In the genomic region with DNA sequence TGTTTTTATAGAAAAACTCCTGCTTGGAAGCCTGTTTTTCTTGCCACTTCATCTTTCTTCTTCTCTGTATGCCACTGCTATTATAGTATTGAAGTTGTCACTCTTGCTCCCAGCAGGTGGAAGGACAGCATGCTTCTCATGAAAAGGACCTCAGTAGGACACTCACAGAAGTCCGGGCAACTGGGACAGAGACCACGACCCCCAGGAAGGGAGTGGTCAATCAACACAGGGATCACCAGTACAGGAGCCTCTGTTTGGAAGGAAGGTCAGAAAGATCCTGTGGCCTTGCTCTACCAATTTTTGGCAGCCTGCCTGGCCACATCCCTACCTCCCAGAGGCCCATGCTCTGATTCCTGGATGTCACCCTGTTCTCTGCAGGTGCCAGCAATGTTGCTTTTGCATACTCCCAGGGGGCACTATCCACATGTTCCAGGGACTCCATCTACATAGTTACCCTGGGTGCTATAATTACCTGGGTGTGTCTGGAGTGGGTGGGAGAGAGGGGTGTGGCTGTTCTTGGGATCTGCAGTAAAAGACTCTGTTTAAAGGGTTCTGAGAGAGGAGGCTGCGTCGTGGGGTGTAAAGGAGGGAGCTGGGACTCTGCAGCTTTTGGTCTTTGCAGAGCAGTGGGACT, we compare ENCODE assay signal across 23 cellular contexts.
DNase-seq lines count a peak whose midpoint lies in the region.
"Had no signal": no experiment of that assay in that cellular context is flagged by ENCODE, and none has a peak within 500 bp of the region (broad histone marks: within the 10 kb centered on the region; RNA-seq: fewer than 3 reads in every experiment).

No MANE protein-coding gene starts in this region.

- DNase-seq in NCI-H2081 (lab: John Stamatoyannopoulos, UW) (peak; percentile 12 to 22), NCI-H2081 treated with DMSO at 0.1 percent for 48 hours (lab: John Stamatoyannopoulos, UW) (no peak), COR-L47 (lab: John Stamatoyannopoulos, UW) (peak; percentile 81), RPMI8226 (peak; percentile 18), glomerular visceral epithelial cell (ENCODE audit: extremely low spot score) (peak; percentile 14), DMS79 (lab: John Stamatoyannopoulos, UW) (no peak), NCI-H226 (no peak), HuH-7 (ENCODE audit: low spot score) (no peak)
- DNase-seq: activated CD4-positive, alpha-beta T cell treated with anti-CD3 and anti-CD28 coated beads for 36 hours; activated gamma-delta T cell; activated T-cell treated with anti-CD3 and anti-CD28 coated beads, Interleukin-2, amount 50 U/mL, for 24 hours; body of pancreas; CD4-positive, alpha-beta memory T cell; effector CD8-positive, alpha-beta T cell; heart right ventricle; lower lobe of right lung; natural killer cell; NCI-H2029 treated with DMSO at 0.1 percent for 48 hours; retina; small intestine; stimulated activated CD4-positive, alpha-beta T cell treated with anti-CD3 and anti-CD28 coated beads, Interleukin-1b, Interleukin-23, amount 100 ng/mL, for 48 hours; stomach; trophoblast cell had no signal

Comparison
In these comparisons a context has a peak if more than half of its experiments do, and no peak if none do; other contexts are left out.
1. DNase-seq: peak in NCI-H2081 (2 of 2), COR-L47 (single experiment), RPMI8226 (single experiment) and glomerular visceral epithelial cell (single experiment); none in NCI-H2081 treated with DMSO at 0.1 percent for 48 hours (single experiment), DMS79 (single experiment), NCI-H226 (single experiment) and HuH-7 (single experiment).